In the genomic region with DNA sequence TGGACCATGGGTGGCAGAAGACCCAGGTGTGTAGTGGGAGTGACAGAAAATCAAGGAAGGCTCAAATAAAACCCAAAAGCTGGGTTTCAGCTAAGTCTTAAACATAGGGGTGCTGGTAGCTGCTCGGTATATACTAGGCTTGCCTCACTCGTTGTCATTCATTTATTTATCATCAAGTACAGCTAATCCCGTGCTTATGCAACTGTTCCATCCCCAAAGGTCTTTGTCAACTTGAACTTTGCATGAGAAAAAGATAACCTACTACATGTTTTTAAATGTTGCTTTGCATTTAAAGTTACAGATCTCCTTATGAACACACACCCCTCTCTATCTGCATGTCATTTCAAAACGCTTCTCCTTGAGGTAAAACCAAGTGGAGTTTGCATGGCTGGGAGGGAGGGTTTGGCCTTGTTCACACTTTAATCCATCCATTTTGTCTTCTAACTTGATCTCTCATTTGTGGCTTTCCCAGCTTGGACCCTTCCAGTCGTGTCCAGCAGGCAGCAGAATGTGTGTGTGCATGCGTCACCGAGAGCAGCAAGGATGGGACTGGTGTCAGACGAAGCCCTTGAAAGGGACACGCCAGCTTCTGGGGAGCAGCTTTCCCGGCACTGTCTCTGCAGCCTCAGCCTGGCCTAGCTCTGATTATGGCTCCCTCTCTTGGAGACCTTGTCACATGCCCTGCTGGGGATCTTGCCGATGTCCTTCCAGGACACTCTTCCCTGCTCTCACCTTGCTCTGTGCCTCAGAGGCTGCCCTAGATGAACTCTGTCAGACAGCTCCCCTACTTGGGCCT, we compare ENCODE assay signal across 18 cellular contexts.
DNase-seq lines count a peak whose midpoint lies in the region; ATAC-seq, FAIRE-seq and TF ChIP-seq lines count a peak whose summit lies in the region.
"Had no signal": no experiment of that assay in that cellular context is flagged by ENCODE, and none has a peak within 500 bp of the region (broad histone marks: within the 10 kb centered on the region; RNA-seq: fewer than 3 reads in every experiment).

No MANE protein-coding gene starts in this region.

- TF ChIP-seq POLR2A in HCT116 (IDR thresholded peaks at IDR 0.05; ENCODE audit: borderline replicate concordance, extremely low read depth, insufficient read depth, insufficient read length) (no peak), right lobe of liver (IDR thresholded peaks at IDR 0.05) (no peak)

- no peaks in the 10 kb centered on the region for H4K20me1 ChIP-seq in BLaER1 treated with 17β-estradiol and CSF1 and Interleukin-3, amounts not matched to agents 10 nM and 100 nM
- no peaks in the 10 kb centered on the region for H4K20me1 ChIP-seq in HCT116 (ENCODE audit: insufficient read depth)

- FAIRE-seq in D721Med (lab: Jason Lieb, UNC), result no peak
- FAIRE-seq: frontal cortex had no signal

- RAD21 ChIA-PET in HCT116 (lab: Charles Lee; ENCODE audit: low non-redundant PET in 1 of 2, low total read pairs in 2 of 2, uncharacterized antibody in 2 of 2, unreplicated experiment in 2 of 2), result interaction anchor here in 1 of 2 experiments (1.2 kb wide), 1 partner anchor 135 kb away, joined by 10 read pairs; no protein-coding TSS in a partner anchor

- peaks cover 50 to 100% (median 90%) of the 10 kb centered on the region in 10 experiments for H3K4me1 ChIP-seq in BLaER1 treated with 17β-estradiol and CSF1 and Interleukin-3, amounts not matched to agents 10 nM and 100 nM
- H3K4me1 ChIP-seq in HCT116 (ENCODE audit: control insufficient read depth in 1 of 2, insufficient read depth in 2 of 2, low read length in 2 of 2), result no peaks in the 10 kb centered on the region
- H3K4me1 ChIP-seq in right lobe of liver, result peaks cover 0 to 31% (median 13%) of the 10 kb centered on the region in 4 donors

- no peak for DNase-seq in HCT116 (ENCODE audit: low read depth, low spot score)
- DNase-seq in fibroblast of villous mesenchyme (ENCODE audit: low read depth), result peak; percentile 96
- DNase-seq in right lobe of liver, result no peak
- no peak for DNase-seq in cerebellar cortex (ENCODE audit: low spot score)
- DNase-seq in D721Med (ENCODE audit: insufficient read length, low spot score), result no peak
- DNase-seq in coronary artery (ENCODE audit: low spot score), result no peak
- no peak for DNase-seq in Ammon's horn (ENCODE audit: low spot score)
- DNase-seq: activated gamma-delta T cell treated with Interleukin-2 at 50 U/mL for 16 hours, aorta, HCEC 1CT, MM.1S, NCI-H2029, NCI-H524 treated with DMSO at 0.1 percent for 48 hours, SW 1271 had no signal

- peak; percentile 66 for ATAC-seq in HCT116
- peak; percentile 60 to 73 (median 68) for ATAC-seq in right lobe of liver
- ATAC-seq: sciatic nerve had no signal

- POLR2A ChIA-PET in HCT116 (lab: Charles Lee), result no interaction called here

- BruUV-seq in HCT116 (replicated peaks; lab: Mats Ljungman, UMichigan), result no TSS peak

- TF ChIP-seq RAD21 in HCT116 (IDR thresholded peaks at IDR 0.05; ENCODE audit: low read depth), result 0 out of 2 replicates have a peak, but pooled peaks have one; percentile 11

- H3K79me2 ChIP-seq in HCT116 (ENCODE audit: insufficient read depth, low read length), result no peaks in the 10 kb centered on the region

- WGBS in right lobe of liver (ENCODE audit: insufficient coverage, low coverage, low lambda C conversion rate, missing lambda C conversion rate), result 88% methylated on average over 7 of the region's 11 CpGs

- no peaks in the 10 kb centered on the region for H3K36me3 ChIP-seq in BLaER1 treated with 17β-estradiol and CSF1 and Interleukin-3, amounts not matched to agents 10 nM and 100 nM
- H3K36me3 ChIP-seq in HCT116 (ENCODE audit: control insufficient read depth in 1 of 2, insufficient read depth in 2 of 2, low read length in 2 of 2) (no peaks in the 10 kb centered on the region), right lobe of liver (no peaks in the 10 kb centered on the region)
- H3K36me3 ChIP-seq: suprapubic skin had no signal

- peak overlapping the region in 6 of 11 experiments; percentile 3 to 94 (median 60); a peak in 6 of 22 replicates for H3K27ac ChIP-seq in BLaER1 treated with 17β-estradiol and CSF1 and Interleukin-3, amounts not matched to agents 10 nM and 100 nM
- H3K27ac ChIP-seq in HCT116 (ENCODE audit: low read depth, low read length), result no peak overlapping the region
- peak overlapping the region in 2 of 3 donors; percentile 8 to 54 for H3K27ac ChIP-seq in right lobe of liver
- H3K27ac ChIP-seq in coronary artery, result no peak overlapping the region
- H3K27ac ChIP-seq: suprapubic skin had no signal

- 0 out of 6 replicates have a peak, but pooled peaks of 1 of the 3 experiments have one; percentile 12 for TF ChIP-seq CTCF in HCT116 (IDR thresholded peaks at IDR 0.05 in 2 of 3, conservative IDR thresholded peaks at IDR 0.05 in 1 of 3; ENCODE audit: borderline replicate concordance in 1 of 3, insufficient read depth in 1 of 3, low read depth in 2 of 3, low read length in 2 of 3)
- no peak for TF ChIP-seq CTCF in fibroblast of villous mesenchyme (IDR thresholded peaks at IDR 0.05; ENCODE audit: insufficient read depth, low read depth, low read length)
- no peak for TF ChIP-seq CTCF in right lobe of liver (IDR thresholded peaks at IDR 0.05)
- no peak for TF ChIP-seq CTCF in D721Med (IDR thresholded peaks at IDR 0.05; ENCODE audit: insufficient read depth, missing control alignments)
- no peak for TF ChIP-seq CTCF in coronary artery (IDR thresholded peaks at IDR 0.05)

- peak overlapping the region; percentile 69 to 98 (median 84) for H3K4me2 ChIP-seq in BLaER1 treated with 17β-estradiol and CSF1 and Interleukin-3, amounts not matched to agents 10 nM and 100 nM
- H3K4me2 ChIP-seq in HCT116 (ENCODE audit: low read length), result no peak overlapping the region

- no peaks in the 10 kb centered on the region for H3K9me2 ChIP-seq in HCT116 (ENCODE audit: insufficient read depth)

- no peaks in the 10 kb centered on the region for H3K27me3 ChIP-seq in BLaER1 treated with 17β-estradiol and CSF1 and Interleukin-3, amounts not matched to agents 10 nM and 100 nM
- peaks cover 20% of the 10 kb centered on the region; the same call in 1 of the 2 replicates for H3K27me3 ChIP-seq in HCT116 (ENCODE audit: insufficient read depth, low read length)
- H3K27me3 ChIP-seq in right lobe of liver, result no peaks in the 10 kb centered on the region
- H3K27me3 ChIP-seq: suprapubic skin had no signal

- H2AFZ ChIP-seq in HCT116 (ENCODE audit: low read depth, low read length, poor library complexity, severe bottlenecking), result no peak overlapping the region

- CTCF ChIA-PET in HCT116 (lab: Charles Lee), result interaction anchor here (1.5 kb wide), 1 partner anchor 140 kb away, joined by 3 read pairs; no protein-coding TSS in a partner anchor

- H3K4me3 ChIP-seq in BLaER1 treated with 17β-estradiol and CSF1 and Interleukin-3, amounts not matched to agents 10 nM and 100 nM, result no peak overlapping the region
- no peak overlapping the region for H3K4me3 ChIP-seq in HCT116 (replicated peaks in 1 of 2; ENCODE audit: low read depth in 1 of 2, low read length in 2 of 2)
- no peak overlapping the region for H3K4me3 ChIP-seq in fibroblast of villous mesenchyme (ENCODE audit: low read depth, low read length)
- H3K4me3 ChIP-seq in right lobe of liver, result no peak overlapping the region
- H3K4me3 ChIP-seq in coronary artery, result no peak overlapping the region
- H3K4me3 ChIP-seq: suprapubic skin had no signal

- H3K9me3 ChIP-seq in BLaER1 treated with 17β-estradiol and CSF1 and Interleukin-3, amounts not matched to agents 10 nM and 100 nM (replicated peaks in 1 of 11), result no peaks in the 10 kb centered on the region
- H3K9me3 ChIP-seq in HCT116 (ENCODE audit: control insufficient read depth in 1 of 2, insufficient read depth in 1 of 2, low read depth in 1 of 2, low read length in 2 of 2) (no peaks in the 10 kb centered on the region), right lobe of liver (no peaks in the 10 kb centered on the region)
- H3K9me3 ChIP-seq: suprapubic skin had no signal

- intact Hi-C loops in HCT116 (cut with micrococcal nuclease), result no loop called here
- intact Hi-C loops in right lobe of liver (cut with DNase I), result loop anchor here in 1 of 2 donors (10.0 kb wide), 1 partner anchor 134 kb away; a partner anchor contains a TSS

- no peak overlapping the region for H3K9ac ChIP-seq in BLaER1 treated with 17β-estradiol and CSF1 and Interleukin-3, amounts not matched to agents 10 nM and 100 nM
- H3K9ac ChIP-seq in HCT116 (ENCODE audit: low read length), result no peak overlapping the region

TF ChIP-seq in HCT116, 20 proteins besides CTCF, POLR2A, EP300 and RAD21 (continues in another document):
- no peak for TF ChIP-seq EZH2 (IDR thresholded peaks at IDR 0.05)
- TF ChIP-seq SP1 (IDR thresholded peaks at IDR 0.05; ENCODE audit: low read depth), result no peak
- TF ChIP-seq, protein P1, sequence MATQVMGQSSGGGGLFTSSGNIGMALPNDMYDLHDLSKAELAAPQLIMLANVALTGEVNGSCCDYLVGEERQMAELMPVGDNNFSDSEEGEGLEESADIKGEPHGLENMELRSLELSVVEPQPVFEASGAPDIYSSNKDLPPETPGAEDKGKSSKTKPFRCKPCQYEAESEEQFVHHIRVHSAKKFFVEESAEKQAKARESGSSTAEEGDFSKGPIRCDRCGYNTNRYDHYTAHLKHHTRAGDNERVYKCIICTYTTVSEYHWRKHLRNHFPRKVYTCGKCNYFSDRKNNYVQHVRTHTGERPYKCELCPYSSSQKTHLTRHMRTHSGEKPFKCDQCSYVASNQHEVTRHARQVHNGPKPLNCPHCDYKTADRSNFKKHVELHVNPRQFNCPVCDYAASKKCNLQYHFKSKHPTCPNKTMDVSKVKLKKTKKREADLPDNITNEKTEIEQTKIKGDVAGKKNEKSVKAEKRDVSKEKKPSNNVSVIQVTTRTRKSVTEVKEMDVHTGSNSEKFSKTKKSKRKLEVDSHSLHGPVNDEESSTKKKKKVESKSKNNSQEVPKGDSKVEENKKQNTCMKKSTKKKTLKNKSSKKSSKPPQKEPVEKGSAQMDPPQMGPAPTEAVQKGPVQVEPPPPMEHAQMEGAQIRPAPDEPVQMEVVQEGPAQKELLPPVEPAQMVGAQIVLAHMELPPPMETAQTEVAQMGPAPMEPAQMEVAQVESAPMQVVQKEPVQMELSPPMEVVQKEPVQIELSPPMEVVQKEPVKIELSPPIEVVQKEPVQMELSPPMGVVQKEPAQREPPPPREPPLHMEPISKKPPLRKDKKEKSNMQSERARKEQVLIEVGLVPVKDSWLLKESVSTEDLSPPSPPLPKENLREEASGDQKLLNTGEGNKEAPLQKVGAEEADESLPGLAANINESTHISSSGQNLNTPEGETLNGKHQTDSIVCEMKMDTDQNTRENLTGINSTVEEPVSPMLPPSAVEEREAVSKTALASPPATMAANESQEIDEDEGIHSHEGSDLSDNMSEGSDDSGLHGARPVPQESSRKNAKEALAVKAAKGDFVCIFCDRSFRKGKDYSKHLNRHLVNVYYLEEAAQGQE (IDR thresholded peaks at IDR 0.05; ENCODE audit: low read depth), result no peak
- no peak for TF ChIP-seq ZFX (IDR thresholded peaks at IDR 0.05)
- no peak for TF ChIP-seq EZH2phosphoT487 (IDR thresholded peaks at IDR 0.05; ENCODE audit: borderline replicate concordance)
- no peak for TF ChIP-seq TCF7L2 (IDR thresholded peaks at IDR 0.05; ENCODE audit: borderline replicate concordance, extremely low read depth, insufficient read depth, insufficient read length)
- no peak for TF ChIP-seq SRF (IDR thresholded peaks at IDR 0.05; ENCODE audit: low read depth)

Comparison
In these comparisons a context has a peak if more than half of its experiments do, and no peak if none do; other contexts are left out.
1. H3K27ac ChIP-seq: peak in BLaER1 treated with 17β-estradiol and CSF1 and Interleukin-3, amounts not matched to agents 10 nM and 100 nM (6 of 11) and right lobe of liver (2 of 3); none in HCT116 (single experiment) and coronary artery (0 of 2).